ENCODE assay signal across 9 cellular contexts in the genomic region with DNA sequence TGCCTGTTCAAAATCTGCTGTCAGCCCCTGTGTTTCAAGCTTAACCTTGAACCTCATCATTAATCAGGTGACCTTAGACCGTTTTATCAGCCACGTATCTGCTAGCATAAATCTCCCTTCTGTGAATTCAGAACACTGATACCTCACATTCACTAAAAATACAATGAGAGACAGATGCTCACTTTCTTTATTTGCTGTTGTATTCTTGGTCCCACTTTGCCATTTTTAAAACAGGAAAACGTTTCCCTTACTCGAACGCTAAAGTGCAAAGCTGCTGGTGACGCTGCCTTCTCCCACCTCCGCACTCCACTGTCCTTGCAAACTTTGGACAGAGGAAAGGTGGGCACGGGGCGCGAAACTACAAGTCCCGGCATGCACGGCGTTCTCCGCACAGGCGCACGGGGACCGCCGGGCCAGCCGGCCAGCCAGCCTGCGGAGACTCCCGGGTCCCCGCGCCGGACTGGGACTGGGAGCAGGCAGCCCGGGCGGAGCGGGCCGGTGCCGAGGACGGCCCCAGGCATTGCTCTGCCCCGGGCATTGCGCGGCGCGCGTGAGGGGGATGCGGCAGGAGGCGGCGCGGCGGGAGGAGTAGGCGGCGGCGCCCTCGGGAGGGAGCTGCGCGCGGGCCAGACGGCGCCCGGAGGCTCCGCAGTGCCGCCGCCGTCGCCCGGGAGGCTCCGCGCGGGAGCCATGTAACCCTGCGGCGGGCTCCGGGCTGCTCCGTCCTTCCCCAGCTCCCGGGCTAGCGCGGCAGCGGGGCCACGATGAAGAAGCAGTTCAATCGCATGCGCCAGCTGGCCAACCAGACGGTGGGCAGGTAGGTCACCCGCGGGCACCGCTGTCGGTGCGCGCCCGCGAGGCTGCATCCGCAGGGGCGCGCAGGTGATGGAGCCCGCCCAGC. TPM values are rescaled to one million over a fixed set of nuclear protein-coding genes. Genes with fewer than 3 reads are reported as not detected.
DNase-seq lines count a peak whose midpoint lies in the region; ATAC-seq, FAIRE-seq and TF ChIP-seq lines count a peak whose summit lies in the region.
"Had no signal": no experiment of that assay in that cellular context is flagged by ENCODE, and none has a peak within 500 bp of the region (broad histone marks: within the 10 kb centered on the region; RNA-seq: fewer than 3 reads in every experiment).

A gene with protein sequence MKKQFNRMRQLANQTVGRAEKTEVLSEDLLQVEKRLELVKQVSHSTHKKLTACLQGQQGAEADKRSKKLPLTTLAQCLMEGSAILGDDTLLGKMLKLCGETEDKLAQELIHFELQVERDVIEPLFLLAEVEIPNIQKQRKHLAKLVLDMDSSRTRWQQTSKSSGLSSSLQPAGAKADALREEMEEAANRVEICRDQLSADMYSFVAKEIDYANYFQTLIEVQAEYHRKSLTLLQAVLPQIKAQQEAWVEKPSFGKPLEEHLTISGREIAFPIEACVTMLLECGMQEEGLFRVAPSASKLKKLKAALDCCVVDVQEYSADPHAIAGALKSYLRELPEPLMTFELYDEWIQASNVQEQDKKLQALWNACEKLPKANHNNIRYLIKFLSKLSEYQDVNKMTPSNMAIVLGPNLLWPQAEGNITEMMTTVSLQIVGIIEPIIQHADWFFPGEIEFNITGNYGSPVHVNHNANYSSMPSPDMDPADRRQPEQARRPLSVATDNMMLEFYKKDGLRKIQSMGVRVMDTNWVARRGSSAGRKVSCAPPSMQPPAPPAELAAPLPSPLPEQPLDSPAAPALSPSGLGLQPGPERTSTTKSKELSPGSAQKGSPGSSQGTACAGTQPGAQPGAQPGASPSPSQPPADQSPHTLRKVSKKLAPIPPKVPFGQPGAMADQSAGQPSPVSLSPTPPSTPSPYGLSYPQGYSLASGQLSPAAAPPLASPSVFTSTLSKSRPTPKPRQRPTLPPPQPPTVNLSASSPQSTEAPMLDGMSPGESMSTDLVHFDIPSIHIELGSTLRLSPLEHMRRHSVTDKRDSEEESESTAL (plus strand): TSS at position 424 of the 901 bp plus-strand sequence. CDS start 341 bp downstream, at position 765.

- peak within 1 kb of the TSS; percentile 72 to 86 for H3K27ac ChIP-seq in A549

- no peak; a peak in 1 of 5 replicates for TF ChIP-seq RAD21 in A549 (conservative IDR thresholded peaks at IDR 0.05 in 1 of 2, IDR thresholded peaks at IDR 0.05 in 1 of 2)

- H3K4me2 ChIP-seq in A549: peak within 1 kb of the TSS; percentile 92

- DNase-seq in A549 (ENCODE audit: low read depth in 1 of 2, low spot score in 1 of 2) (peak; percentile 64 to 77), NCI-H1105 treated with DMSO at 0.1 percent for 48 hours (lab: John Stamatoyannopoulos, UW) (peak; percentile 74), head of caudate nucleus (peak; percentile 15 to 86 (median 73)), occipital lobe (lab: John Stamatoyannopoulos, UW) (peak; percentile 65), DMS53 treated with DMSO at 0.1 percent for 48 hours (lab: John Stamatoyannopoulos, UW; ENCODE audit: unreplicated experiment) (no peak)

- no peaks in the 10 kb centered on the region for H3K9me3 ChIP-seq in A549

- H3K4me1 Mint-ChIP-seq in activated naive CD4-positive, alpha-beta T cell treated with anti-CD3 and anti-CD28 coated beads, Interleukin-2, amount 50 U/mL, for 24 hours: peaks cover 11% of the 10 kb centered on the region

- ATAC-seq in A549 (peak; percentile 97 to 98), HG02642 (IDR thresholded peaks at IDR 0.05; ENCODE audit: poor library complexity, unreplicated experiment) (peak; percentile 95)

- no peaks in the 10 kb centered on the region for H3K9me3 Mint-ChIP-seq in activated naive CD4-positive, alpha-beta T cell treated with anti-CD3 and anti-CD28 coated beads, Interleukin-2, amount 50 U/mL, for 24 hours

- POLR2A ChIA-PET in A549 (lab: Yijun Ruan, JAX): no interaction called here

- peaks cover 23% of the 10 kb centered on the region for H3K27me3 Mint-ChIP-seq in activated naive CD4-positive, alpha-beta T cell treated with anti-CD3 and anti-CD28 coated beads, Interleukin-2, amount 50 U/mL, for 24 hours

- no peak within 1 kb of the TSS for H3K27ac Mint-ChIP-seq in activated naive CD4-positive, alpha-beta T cell treated with anti-CD3 and anti-CD28 coated beads, Interleukin-2, amount 50 U/mL, for 24 hours

- intact Hi-C loops in head of caudate nucleus (cut with DNase I): no loop called here

- H3K36me3 Mint-ChIP-seq in activated naive CD4-positive, alpha-beta T cell treated with anti-CD3 and anti-CD28 coated beads, Interleukin-2, amount 50 U/mL, for 24 hours: no peaks in the 10 kb centered on the region

- 0 out of 3 replicates have a peak, but pooled peaks cover 3% of the 10 kb centered on the region for H3K4me1 ChIP-seq in A549

- WGBS in A549 (ENCODE audit: missing lambda C conversion rate): 2% methylated on average over 36 of the region's 84 CpGs

- TF ChIP-seq POLR2A in A549 (IDR thresholded peaks at IDR 0.05; ENCODE audit: low read length): peak; percentile 73

- CTCF ChIA-PET in A549 (lab: Yijun Ruan, JAX): interaction anchor here (0.6 to 1.4 kb wide), 6 partner anchors 13 to 607 kb away, joined by 3 to 6 read pairs (median 4); no protein-coding TSS in a partner anchor

- no peak for TF ChIP-seq EP300 in A549 (IDR thresholded peaks at IDR 0.05)

- H3K4me3 ChIP-seq in A549: peak within 1 kb of the TSS; percentile 74
- peak within 1 kb of the TSS; percentile 98 for H3K4me3 ChIP-seq in GM12875 (ENCODE audit: low read depth, low read length)

- H3K4me3 Mint-ChIP-seq in activated naive CD4-positive, alpha-beta T cell treated with anti-CD3 and anti-CD28 coated beads, Interleukin-2, amount 50 U/mL, for 24 hours: peak within 1 kb of the TSS; percentile 56

- TF ChIP-seq CTCF in A549 (IDR thresholded peaks at IDR 0.05): no peak
- no peak for TF ChIP-seq CTCF in GM12875 (IDR thresholded peaks at IDR 0.05; ENCODE audit: borderline replicate concordance, insufficient read depth, low read depth, low read length)

- FAIRE-seq in A549 (lab: Jason Lieb, UNC): peak; percentile 43

TF ChIP-seq in A549, 52 proteins besides CTCF, POLR2A, EP300 and RAD21:
- TF ChIP-seq HDAC2 (IDR thresholded peaks at IDR 0.05) (peak; percentile 93), JUN (IDR thresholded peaks at IDR 0.05) (peak in 1 of 2 experiments; percentile 53; a peak in 2 of 5 replicates), RARB (CRISPR knock-in tag; IDR thresholded peaks at IDR 0.05) (no peak), HOXB5 (CRISPR knock-in tag; IDR thresholded peaks at IDR 0.05) (0 out of 2 replicates have a peak, but pooled peaks have one; percentile 11)
- TF ChIP-seq, protein P1, sequence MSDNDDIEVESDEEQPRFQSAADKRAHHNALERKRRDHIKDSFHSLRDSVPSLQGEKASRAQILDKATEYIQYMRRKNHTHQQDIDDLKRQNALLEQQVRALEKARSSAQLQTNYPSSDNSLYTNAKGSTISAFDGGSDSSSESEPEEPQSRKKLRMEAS (IDR thresholded peaks at IDR 0.05): peak; percentile 57
- TF ChIP-seq, protein P2, sequence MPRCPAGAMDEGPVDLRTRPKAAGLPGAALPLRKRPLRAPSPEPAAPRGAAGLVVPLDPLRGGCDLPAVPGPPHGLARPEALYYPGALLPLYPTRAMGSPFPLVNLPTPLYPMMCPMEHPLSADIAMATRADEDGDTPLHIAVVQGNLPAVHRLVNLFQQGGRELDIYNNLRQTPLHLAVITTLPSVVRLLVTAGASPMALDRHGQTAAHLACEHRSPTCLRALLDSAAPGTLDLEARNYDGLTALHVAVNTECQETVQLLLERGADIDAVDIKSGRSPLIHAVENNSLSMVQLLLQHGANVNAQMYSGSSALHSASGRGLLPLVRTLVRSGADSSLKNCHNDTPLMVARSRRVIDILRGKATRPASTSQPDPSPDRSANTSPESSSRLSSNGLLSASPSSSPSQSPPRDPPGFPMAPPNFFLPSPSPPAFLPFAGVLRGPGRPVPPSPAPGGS (IDR thresholded peaks at IDR 0.05): 0 out of 3 replicates have a peak, but pooled peaks have one; percentile 62
TF ChIP-seq in A549: peak in this region for 5.

RNA-seq across cellular contexts. Expression of the gene that starts here (rescaled TPM):
- polyA plus RNA-seq in A549 (2011; rRNA removed) (4.1 and 4.5 TPM in 2 replicates), A549 (2017; fragmentation: RNase III; extraction: RNeasy Plus Mini Kit Qiagen cat#74134 plus additional on column Dnase treatment) (3.7 to 5.0 TPM (median 4.2 TPM) in 3 replicates)
- 3.0 and 3.9 TPM in 2 replicates for polyA plus RNA-seq in A549 (2012; cell fraction: cytosol; rRNA removed)
- 4.1 and 5.4 TPM in 2 replicates for polyA plus RNA-seq in A549 (2012; cell fraction: nucleus; rRNA removed)
- polyA minus RNA-seq in A549 (2011; rRNA and poly(A)+ RNA removed): 3.1 and 4.1 TPM in 2 replicates
- 16.4 TPM for total RNA-seq in occipital lobe
- total RNA-seq: M059J had no signal
